ENCODE assay signal across 1 cellular context in genomic region chr3:184017672-184018423, GRCh38.
TF ChIP-seq lines count a peak whose summit lies in the region.

Gene ABCC5, minus strand, starts transcription at chr3:184017884. Its CDS starts 3,492 bp downstream, at chr3:184014392.

TF ChIP-seq in GM23338, 12 proteins besides CTCF, POLR2A, EP300 and RAD21 (continued from another document):
- no peak for TF ChIP-seq ZNF462 (CRISPR knock-in tag; IDR thresholded peaks at IDR 0.05)
